ENCODE assay signal across 1 cellular context in the genomic region with DNA sequence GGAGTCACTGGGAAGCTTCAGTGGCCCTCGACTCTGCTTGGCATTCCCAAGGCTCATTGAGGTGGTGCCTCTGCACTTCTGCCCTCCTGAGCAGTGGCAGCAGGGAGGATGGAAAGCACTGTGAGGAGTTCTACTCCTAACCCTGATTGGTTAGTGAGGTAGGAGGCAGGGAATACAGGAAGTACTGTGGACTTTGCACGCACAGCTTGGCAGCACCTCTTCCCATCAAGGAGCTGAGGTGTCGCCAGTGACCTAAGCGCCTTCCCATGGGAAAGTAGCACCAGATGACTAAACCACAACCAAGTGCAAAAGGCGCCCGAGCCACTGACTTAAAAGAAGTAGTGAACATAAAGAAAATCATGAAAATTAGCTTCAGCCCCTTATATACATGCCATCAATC.
TF ChIP-seq lines count a peak whose summit lies in the region.

No MANE protein-coding gene starts in this region.

TF ChIP-seq in WTC11, 78 proteins besides CTCF, POLR2A, EP300 and RAD21 (continued from another document):
- no peak for TF ChIP-seq TP53 (CRISPR knock-in tag; IDR thresholded peaks at IDR 0.05)
- TF ChIP-seq, protein P1, sequence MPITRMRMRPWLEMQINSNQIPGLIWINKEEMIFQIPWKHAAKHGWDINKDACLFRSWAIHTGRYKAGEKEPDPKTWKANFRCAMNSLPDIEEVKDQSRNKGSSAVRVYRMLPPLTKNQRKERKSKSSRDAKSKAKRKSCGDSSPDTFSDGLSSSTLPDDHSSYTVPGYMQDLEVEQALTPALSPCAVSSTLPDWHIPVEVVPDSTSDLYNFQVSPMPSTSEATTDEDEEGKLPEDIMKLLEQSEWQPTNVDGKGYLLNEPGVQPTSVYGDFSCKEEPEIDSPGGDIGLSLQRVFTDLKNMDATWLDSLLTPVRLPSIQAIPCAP (CRISPR knock-in tag; IDR thresholded peaks at IDR 0.05), result no peak
TF ChIP-seq in WTC11: peak in this region for 0.
